10 cellular contexts compared by ENCODE assay signal in the genomic region with DNA sequence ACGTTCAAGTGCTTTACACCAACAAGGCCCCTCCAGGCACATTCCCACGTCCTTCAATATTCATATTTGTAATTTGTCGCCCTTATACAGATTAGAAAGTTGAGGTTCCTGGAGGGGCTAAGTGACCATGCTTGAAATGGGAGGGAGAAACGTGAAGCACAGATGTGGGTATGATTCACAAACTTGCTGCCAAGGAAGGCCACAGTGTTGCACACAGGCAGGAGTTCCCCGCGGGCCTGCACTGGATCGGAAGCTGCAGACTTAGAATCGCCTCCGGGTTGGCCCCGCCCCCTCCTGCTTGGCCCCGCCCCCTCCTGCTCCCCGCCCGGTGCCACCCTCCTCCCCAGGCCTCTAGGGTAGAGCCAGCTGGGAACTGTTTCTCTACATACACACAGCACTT. TPM values are rescaled to one million over a fixed set of nuclear protein-coding genes. Genes with fewer than 3 reads are reported as not detected.
A peak's percentile ranks its signal among the peaks of the same experiment; 100 is the strongest.
DNase-seq lines count a peak whose midpoint lies in the region; ATAC-seq and TF ChIP-seq lines count a peak whose summit lies in the region.
"Had no signal": no experiment of that assay in that cellular context is flagged by ENCODE, and none has a peak within 500 bp of the region (broad histone marks: within the 10 kb centered on the region; RNA-seq: fewer than 3 reads in every experiment).

No MANE protein-coding gene starts in this region.

- H3K9me2 ChIP-seq in MM.1S (replicated peaks; ENCODE audit: insufficient read depth, low read length): no peaks in the 10 kb centered on the region

- intact Hi-C loops in A673 (cut with micrococcal nuclease; ENCODE audit: unreplicated experiment) (no loop called here), mucosa of descending colon (cut with DNase I, micrococcal nuclease) (no loop called here)

- no peaks in the 10 kb centered on the region for H3K36me3 ChIP-seq in A673 (ENCODE audit: insufficient read depth, low read length, poor library complexity, severe bottlenecking)
- H3K36me3 ChIP-seq in endodermal cell (ENCODE audit: control insufficient read depth, insufficient read depth, low read length): no peaks in the 10 kb centered on the region
- H3K36me3 ChIP-seq in mucosa of descending colon (ENCODE audit: low read depth): no peaks in the 10 kb centered on the region
- H3K36me3 ChIP-seq in MM.1S (replicated peaks; ENCODE audit: insufficient read depth, low read length): no peaks in the 10 kb centered on the region

- H3K4me1 ChIP-seq in A673 (ENCODE audit: insufficient read depth, low read length, poor library complexity, severe bottlenecking) (peaks cover 5% of the 10 kb centered on the region), endodermal cell (ENCODE audit: control insufficient read depth, insufficient read depth, low read length) (no peaks in the 10 kb centered on the region), mucosa of descending colon (ENCODE audit: low read depth) (no peaks in the 10 kb centered on the region), MM.1S (ENCODE audit: low read length) (no peaks in the 10 kb centered on the region)
- H3K4me1 ChIP-seq: body of pancreas had no signal

- no peak overlapping the region for H3K27ac Mint-ChIP-seq in endodermal cell
- H3K27ac Mint-ChIP-seq: CD4-positive, alpha-beta memory T cell had no signal

- H3K79me2 ChIP-seq in MM.1S (ENCODE audit: low read length): no peaks in the 10 kb centered on the region

- H3K27me3 Mint-ChIP-seq in endodermal cell (ENCODE audit: insufficient read depth): no peaks in the 10 kb centered on the region

- H3K27me3 ChIP-seq in A673 (replicated peaks; ENCODE audit: insufficient read depth, low read depth, low read length, poor library complexity) (no peaks in the 10 kb centered on the region), endodermal cell (ENCODE audit: control insufficient read depth, insufficient read depth, low read length, poor library complexity, severe bottlenecking) (no peaks in the 10 kb centered on the region), MM.1S (replicated peaks; ENCODE audit: insufficient read depth, low read length) (no peaks in the 10 kb centered on the region)
- H3K27me3 ChIP-seq: body of pancreas had no signal

- ATAC-seq in mucosa of descending colon (peak; percentile 55), GM21381 (IDR thresholded peaks at IDR 0.05; ENCODE audit: unreplicated experiment) (no peak)

- no peak overlapping the region for H3K4me3 Mint-ChIP-seq in endodermal cell
- H3K4me3 Mint-ChIP-seq: CD4-positive, alpha-beta memory T cell had no signal

- TF ChIP-seq CTCF in A673 (conservative IDR thresholded peaks at IDR 0.05; ENCODE audit: low read depth, low read length) (no peak), NB4 (IDR thresholded peaks at IDR 0.05; ENCODE audit: low read depth, low read length) (no peak), endodermal cell (conservative IDR thresholded peaks at IDR 0.05) (no peak), mucosa of descending colon (IDR thresholded peaks at IDR 0.05) (no peak), MM.1S (IDR thresholded peaks at IDR 0.05; ENCODE audit: low read length) (no peak)

- POLR2A ChIA-PET in A673 (lab: Charles Lee; ENCODE audit: low non-redundant PET): no interaction called here

- H3K27ac ChIP-seq in A673 (ENCODE audit: low read depth, low read length, poor library complexity, severe bottlenecking) (no peak overlapping the region), endodermal cell (ENCODE audit: low read depth, low read length) (peak overlapping the region; percentile 62), MM.1S (ENCODE audit: low read length) (no peak overlapping the region)

- DNase-seq in A673 (ENCODE audit: low spot score) (peak; percentile 52), NB4 (ENCODE audit: low read depth) (peak; percentile 90), endodermal cell (peak; percentile 71), mucosa of descending colon (peak; percentile 26 to 69 (median 33)), MM.1S (no peak), 8988T (no peak), activated T-cell treated with anti-CD3 and anti-CD28 coated beads for 4 hours (no peak)
- DNase-seq: CD4-positive, alpha-beta memory T cell had no signal

- peak; percentile 61 for TF ChIP-seq POLR2A in NB4 (IDR thresholded peaks at IDR 0.05; ENCODE audit: extremely low read depth, insufficient read length)

- H3K4me3 ChIP-seq in A673 (ENCODE audit: low read depth, low read length, poor library complexity, severe bottlenecking) (no peak overlapping the region), NB4 (ENCODE audit: low read depth, low read length) (peak overlapping the region; percentile 60), endodermal cell (ENCODE audit: low read length) (no peak overlapping the region), mucosa of descending colon (no peak overlapping the region), MM.1S (ENCODE audit: low read length) (no peak overlapping the region)
- H3K4me3 ChIP-seq: body of pancreas had no signal

- 73% methylated on average over 9 of the region's 13 CpGs; no CpG with 5 or more reads in 1 of the 2 experiments for WGBS in endodermal cell (ENCODE audit: insufficient coverage in 1 of 2, insufficient read length in 1 of 2), 2 experiments

- H3K9me3 ChIP-seq in A673 (ENCODE audit: low read depth, low read length, poor library complexity, severe bottlenecking): no peaks in the 10 kb centered on the region
- H3K9me3 ChIP-seq in endodermal cell (ENCODE audit: control insufficient read depth, low read length): no peaks in the 10 kb centered on the region
- H3K9me3 ChIP-seq in mucosa of descending colon: no peaks in the 10 kb centered on the region
- no peaks in the 10 kb centered on the region for H3K9me3 ChIP-seq in MM.1S (replicated peaks; ENCODE audit: insufficient read depth, low read length)
- H3K9me3 ChIP-seq: body of pancreas had no signal

- CTCF ChIA-PET in A673 (lab: Charles Lee): no interaction called here

- no peaks in the 10 kb centered on the region for H3K9me3 Mint-ChIP-seq in endodermal cell
- H3K9me3 Mint-ChIP-seq: CD4-positive, alpha-beta memory T cell had no signal

- H3K9ac ChIP-seq in endodermal cell (ENCODE audit: extremely low read depth, low read length, poor library complexity, severe bottlenecking) (no peak overlapping the region), MM.1S (ENCODE audit: low read length) (no peak overlapping the region)

- H3K4me2 ChIP-seq in MM.1S (ENCODE audit: low read depth, low read length): no peak overlapping the region

- no peaks in the 10 kb centered on the region for H3K36me3 Mint-ChIP-seq in endodermal cell (ENCODE audit: low read depth)
- H3K36me3 Mint-ChIP-seq: CD4-positive, alpha-beta memory T cell had no signal

- no peaks in the 10 kb centered on the region for H3F3A ChIP-seq in MM.1S (ENCODE audit: insufficient read depth, low read length)

- no TSS peak for BruUV-seq in A673 (replicated peaks; lab: Mats Ljungman, UMichigan)

- H4K20me1 ChIP-seq in MM.1S (ENCODE audit: insufficient read depth, low read length): no peaks in the 10 kb centered on the region

- H2AFZ ChIP-seq in MM.1S (ENCODE audit: low read length): no peak overlapping the region

- H3K4me1 Mint-ChIP-seq in endodermal cell: peaks cover 5% of the 10 kb centered on the region

RNA-seq across cellular contexts. Expression of gene QKI, which starts 58.2 kb away (rescaled TPM):
- 128 and 131 TPM in 2 replicates for total RNA-seq in A673 (2021)
- 100 to 1,000 TPM in 1 of 2 donors, 10 to 100 TPM in 1; 93.3 to 107 TPM for total RNA-seq in endodermal cell
- polyA plus RNA-seq in endodermal cell (2013, experiment 1 of 2): 258 TPM
- 233 TPM for polyA plus RNA-seq in endodermal cell (2013, experiment 2 of 2)
- total RNA-seq in mucosa of descending colon: 100 to 1,000 TPM in 1 of 3 donors, 10 to 100 TPM in 2; 11.3 to 129 (median 35.8) TPM

Comparison
In these comparisons a context has a peak if more than half of its experiments do, and no peak if none do; other contexts are left out.
1. DNase-seq: peak in A673 (single experiment), NB4 (single experiment), endodermal cell (single experiment) and mucosa of descending colon (3 of 3); none in MM.1S (single experiment), 8988T (single experiment) and activated T-cell treated with anti-CD3 and anti-CD28 coated beads for 4 hours (single experiment).